ENCODE assay signal across 8 cellular contexts in the genomic region with DNA sequence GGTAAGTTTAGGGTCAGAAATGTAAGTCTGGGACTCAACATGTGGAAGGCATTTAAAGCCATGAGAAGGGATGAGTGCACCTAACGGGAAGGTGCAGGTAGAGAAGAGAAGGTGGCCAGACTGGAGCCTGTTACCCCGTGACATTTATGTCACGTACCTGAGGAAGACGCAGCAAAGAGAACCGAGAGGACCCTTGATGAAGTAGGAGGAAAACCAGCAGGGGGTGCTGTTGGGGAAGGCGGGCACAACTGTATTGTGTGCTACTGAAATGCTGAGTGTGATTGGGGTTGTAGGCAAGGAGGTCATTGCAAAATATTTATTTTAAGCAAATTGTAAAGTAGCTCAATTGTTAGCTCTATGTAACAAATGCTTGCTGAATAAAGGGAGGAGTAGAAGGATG.
DNase-seq lines count a peak whose midpoint lies in the region; ATAC-seq and TF ChIP-seq lines count a peak whose summit lies in the region.

No MANE protein-coding gene starts in this region.

- H3K27me3 ChIP-seq in DND-41 (ENCODE audit: insufficient read depth, low read length, poor library complexity): no peaks in the 10 kb centered on the region

- H3K27ac ChIP-seq in DND-41 (ENCODE audit: low read length) (no peak overlapping the region), coronary artery (no peak overlapping the region)

- no peaks in the 10 kb centered on the region for H3K9me3 ChIP-seq in DND-41 (ENCODE audit: insufficient read depth, low read length, severe bottlenecking)

- no peak overlapping the region for H3K9ac ChIP-seq in DND-41 (ENCODE audit: low read depth, low read length)

- no peaks in the 10 kb centered on the region for H4K20me1 ChIP-seq in DND-41 (ENCODE audit: insufficient read depth, low read length)

- DNase-seq in DND-41: peak; percentile 75
- DNase-seq in Kasumi-1 (lab: John Stamatoyannopoulos, UW): peak; percentile 84 to 92
- peak; percentile 19 to 54 (median 52) for DNase-seq in activated CD8-positive, alpha-beta memory T cell treated with anti-CD3 and anti-CD28 coated beads for 48 hours (ENCODE audit: low read depth in 2 of 3, low spot score in 2 of 3)
- DNase-seq in fibroblast of the aortic adventitia (ENCODE audit: low read depth): no peak
- peak; percentile 82 for DNase-seq in stimulated activated CD4-positive, alpha-beta T cell treated with anti-CD3 and anti-CD28 coated beads, Interleukin-2, amount 100 ng/mL, for 24 hours
- no peak for DNase-seq in coronary artery (ENCODE audit: low spot score)

- H2AFZ ChIP-seq in DND-41 (ENCODE audit: low read depth, low read length): no peak overlapping the region

- H3K79me2 ChIP-seq in DND-41 (ENCODE audit: insufficient read depth, low read length): no peaks in the 10 kb centered on the region

- TF ChIP-seq CTCF in DND-41 (IDR thresholded peaks at IDR 0.05; ENCODE audit: borderline replicate concordance, extremely low read depth, low read length, poor library complexity, severe bottlenecking) (peak; percentile 84), fibroblast of the aortic adventitia (IDR thresholded peaks at IDR 0.05; ENCODE audit: insufficient read depth, low read length) (peak; percentile 15), coronary artery (IDR thresholded peaks at IDR 0.05) (no peak)

- H3K36me3 ChIP-seq in DND-41 (ENCODE audit: insufficient read depth, low read length): no peaks in the 10 kb centered on the region

- peaks cover 10% of the 10 kb centered on the region for H3K4me1 ChIP-seq in DND-41 (ENCODE audit: insufficient read depth, low read length)

- ATAC-seq in DND-41 (ENCODE audit: insufficient read depth, low read depth): peak; percentile 64
- ATAC-seq in GM21825 (IDR thresholded peaks at IDR 0.05; ENCODE audit: unreplicated experiment): no peak
- ATAC-seq in GM18870 (IDR thresholded peaks at IDR 0.05; ENCODE audit: unreplicated experiment): no peak

- no peak overlapping the region for H3K4me2 ChIP-seq in DND-41 (ENCODE audit: insufficient read depth, low read length)

- H3K4me3 ChIP-seq in DND-41 (ENCODE audit: low read depth in 1 of 2, low read length in 2 of 2): no peak overlapping the region
- H3K4me3 ChIP-seq in fibroblast of the aortic adventitia (ENCODE audit: low read depth, low read length): no peak overlapping the region
- H3K4me3 ChIP-seq in coronary artery: no peak overlapping the region

Comparison
In these comparisons a context has a peak if more than half of its experiments do, and no peak if none do; other contexts are left out.
1. DNase-seq: peak in DND-41 (single experiment), Kasumi-1 (2 of 2), activated CD8-positive, alpha-beta memory T cell treated with anti-CD3 and anti-CD28 coated beads for 48 hours (3 of 3) and stimulated activated CD4-positive, alpha-beta T cell treated with anti-CD3 and anti-CD28 coated beads, Interleukin-2, amount 100 ng/mL, for 24 hours (2 of 2); none in fibroblast of the aortic adventitia (single experiment) and coronary artery (single experiment).